ENCODE assay signal across 8 cellular contexts in the genomic region with DNA sequence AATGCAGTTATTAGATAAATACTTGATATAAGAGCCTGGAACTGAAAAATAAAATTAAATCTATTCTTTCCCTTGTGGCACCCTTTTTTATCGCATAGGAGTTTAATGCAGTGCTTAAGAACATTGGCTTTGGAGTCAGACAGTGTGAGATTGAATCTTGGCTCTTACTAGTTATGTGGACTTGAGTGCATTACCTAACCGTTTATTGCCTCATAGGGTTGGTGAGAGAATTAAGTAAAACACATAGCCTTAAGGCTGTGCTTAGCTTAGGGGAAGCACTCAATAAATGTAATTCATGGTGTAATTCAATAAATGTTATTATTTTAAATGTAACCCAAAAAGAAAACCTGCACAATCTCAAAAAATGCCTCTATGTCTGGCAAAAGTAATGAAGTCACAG. TPM values are rescaled to one million over a fixed set of nuclear protein-coding genes. Genes with fewer than 3 reads are reported as not detected.
DNase-seq lines count a peak whose midpoint lies in the region; ATAC-seq and TF ChIP-seq lines count a peak whose summit lies in the region.

No MANE protein-coding gene starts in this region.

- ATAC-seq in PC-3 (no peak), HG02970 (IDR thresholded peaks at IDR 0.05; ENCODE audit: low FRiP score, unreplicated experiment) (no peak), left lobe of liver (no peak), GM21717 (IDR thresholded peaks at IDR 0.05; ENCODE audit: unreplicated experiment) (no peak)

- CTCF ChIA-PET in PC-3 (lab: Charles Lee): no interaction called here

- intact Hi-C loops in PC-3 (cut with micrococcal nuclease): no loop called here

- BruUV-seq in PC-3 (replicated peaks; lab: Mats Ljungman, UMichigan): no TSS peak

- DNase-seq in GM12865 (ENCODE audit: low read depth): peak; percentile 44
- peak; percentile 37 for DNase-seq in PC-3
- no peak for DNase-seq in effector memory CD4-positive, alpha-beta T cell
- no peak for DNase-seq in NCI-H345 treated with DMSO at 0.1 percent for 48 hours (lab: John Stamatoyannopoulos, UW; ENCODE audit: unreplicated experiment)
- DNase-seq in left lobe of liver (ENCODE audit: low spot score): no peak

- H3K36me3 ChIP-seq in PC-3 (ENCODE audit: low read depth, low read length): 0 out of 2 replicates have a peak, but pooled peaks cover 8% of the 10 kb centered on the region
- H3K36me3 ChIP-seq in effector memory CD4-positive, alpha-beta T cell (ENCODE audit: control insufficient read depth, insufficient read depth, low read length): no peaks in the 10 kb centered on the region

- H4K20me1 ChIP-seq in PC-3 (ENCODE audit: low read length): peaks cover 66% of the 10 kb centered on the region

- no peak overlapping the region for H2AFZ ChIP-seq in PC-3 (ENCODE audit: low read length)

- no peaks in the 10 kb centered on the region for H3K9me2 ChIP-seq in PC-3 (replicated peaks; ENCODE audit: low read length)

- no peaks in the 10 kb centered on the region for H3F3A ChIP-seq in PC-3 (ENCODE audit: low read length, unreplicated experiment)

- POLR2A ChIA-PET in PC-3 (lab: Charles Lee; ENCODE audit: unreplicated experiment): interaction anchor here (0.6 kb wide), 1 partner anchor 284 kb away, joined by 3 read pairs; no protein-coding TSS in a partner anchor

- H3K79me2 ChIP-seq in PC-3 (ENCODE audit: low read length): peaks cover 76% of the 10 kb centered on the region

- H3K9me3 ChIP-seq in PC-3 (ENCODE audit: low read length): no peaks in the 10 kb centered on the region
- no peaks in the 10 kb centered on the region for H3K9me3 ChIP-seq in effector memory CD4-positive, alpha-beta T cell (ENCODE audit: control insufficient read depth, low read length)

- peak overlapping the region; percentile 90 for H3K9ac ChIP-seq in PC-3 (ENCODE audit: low read length)

- peak overlapping the region; percentile 84 for H3K4me2 ChIP-seq in PC-3 (ENCODE audit: low read length)

- TF ChIP-seq CTCF in GM12865 (IDR thresholded peaks at IDR 0.05; ENCODE audit: insufficient read depth, low read depth, low read length, missing control alignments) (no peak), PC-3 (conservative IDR thresholded peaks at IDR 0.05; ENCODE audit: low read depth, low read length) (no peak)

- peak overlapping the region; percentile 83 for H3K4me3 ChIP-seq in GM12865 (ENCODE audit: low read depth, low read length)
- peak overlapping the region; percentile 95 for H3K4me3 ChIP-seq in PC-3 (ENCODE audit: low read length)
- H3K4me3 ChIP-seq in effector memory CD4-positive, alpha-beta T cell (ENCODE audit: insufficient read depth, low read depth, low read length, poor library complexity, severe bottlenecking): peak overlapping the region; percentile 91
- H3K4me3 ChIP-seq in skin epidermis: peak overlapping the region in 5 of 7 experiments; percentile 85 to 100 (median 93)

- H3K4me1 ChIP-seq in PC-3 (ENCODE audit: insufficient read depth, low read length): peaks cover 43% of the 10 kb centered on the region
- peaks cover 32% of the 10 kb centered on the region for H3K4me1 ChIP-seq in effector memory CD4-positive, alpha-beta T cell (ENCODE audit: control insufficient read depth, insufficient read depth, low read length, poor library complexity, severe bottlenecking)

- H3K27ac ChIP-seq in PC-3 (ENCODE audit: low read length): peak overlapping the region; percentile 74
- peak overlapping the region; percentile 94 for H3K27ac ChIP-seq in effector memory CD4-positive, alpha-beta T cell (ENCODE audit: insufficient read depth, low read length, poor library complexity, severe bottlenecking)
- H3K27ac ChIP-seq in skin epidermis: peak overlapping the region in 7 of 21 experiments; percentile 91 to 99 (median 95)

- H3K27me3 ChIP-seq in PC-3 (ENCODE audit: low read length): no peaks in the 10 kb centered on the region
- no peaks in the 10 kb centered on the region for H3K27me3 ChIP-seq in effector memory CD4-positive, alpha-beta T cell (replicated peaks; ENCODE audit: control insufficient read depth, insufficient read depth, low read length, poor library complexity, severe bottlenecking)

RNA-seq across cellular contexts. Expression of gene STK17A, which starts 2.6 kb away (rescaled TPM):
- total RNA-seq in PC-3 (2014; rRNA removed) (75.4 and 82.5 TPM in 2 replicates), left lobe of liver (2.9 TPM)

Comparison
In these comparisons a context has a peak if more than half of its experiments do, and no peak if none do; other contexts are left out.
1. DNase-seq: peak in GM12865 (single experiment) and PC-3 (single experiment); none in effector memory CD4-positive, alpha-beta T cell (0 of 3), NCI-H345 treated with DMSO at 0.1 percent for 48 hours (single experiment) and left lobe of liver (single experiment).
2. RNA of gene STK17A, which starts 2.6 kb away (total RNA-seq): 75.4 to 82.5 TPM in PC-3; 2.9 TPM in left lobe of liver (single experiment); every median in the first group is over 10 times any median in the second.
3. Peak in every context shown above with its lines, with median percentiles within 50 percentile points of each other: H3K4me3 ChIP-seq.